ENCODE assay signal across 9 cellular contexts in the genomic region with DNA sequence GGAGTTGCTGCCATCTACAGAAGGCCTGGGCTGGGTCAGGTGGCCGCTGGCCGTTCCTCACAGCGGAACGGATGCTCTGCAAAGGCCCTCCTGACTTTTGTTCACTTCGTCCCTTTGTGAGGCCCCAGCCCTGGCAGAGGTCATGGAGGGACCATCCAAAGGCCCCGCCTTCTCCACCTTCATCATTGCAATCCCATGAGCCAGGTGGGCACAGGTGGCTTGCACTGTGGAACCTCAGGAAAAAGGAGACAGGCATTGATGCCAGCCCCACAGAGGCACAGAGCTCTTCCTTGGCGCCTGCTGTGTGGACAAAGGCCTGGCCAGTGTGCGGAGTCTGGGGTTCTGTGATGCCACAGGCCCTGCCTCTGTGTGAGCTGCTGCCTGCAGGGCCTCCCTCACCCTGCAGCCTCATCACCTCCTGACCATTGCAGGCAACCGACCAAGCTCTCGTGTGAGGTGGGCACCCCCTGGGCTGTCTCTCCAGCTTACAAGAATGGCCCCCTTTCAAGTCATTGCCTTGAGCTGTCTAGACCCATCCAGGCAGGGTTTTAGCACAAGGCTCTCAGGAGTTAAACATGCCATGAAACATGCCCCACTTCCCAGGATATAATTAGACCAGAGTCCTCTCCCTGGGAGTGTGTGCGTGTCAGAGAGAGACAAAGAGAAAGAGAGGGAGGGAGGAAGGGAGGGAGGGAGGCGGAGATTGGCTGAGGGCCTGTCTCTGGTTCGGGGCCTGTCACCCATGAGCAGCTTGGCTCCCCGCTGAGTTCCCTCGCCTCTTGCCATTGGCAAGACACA. TPM values are rescaled to one million over a fixed set of nuclear protein-coding genes. Genes with fewer than 3 reads are reported as not detected.
DNase-seq lines count a peak whose midpoint lies in the region; ATAC-seq, FAIRE-seq and TF ChIP-seq lines count a peak whose summit lies in the region.
"Had no signal": no experiment of that assay in that cellular context is flagged by ENCODE, and none has a peak within 500 bp of the region (broad histone marks: within the 10 kb centered on the region; RNA-seq: fewer than 3 reads in every experiment).

No MANE protein-coding gene starts in this region.

- H3K9me2 ChIP-seq in OCI-LY7 (ENCODE audit: insufficient read depth, low read length) = no peaks in the 10 kb centered on the region

- H3K9me3 ChIP-seq in HepG2 (ENCODE audit: low read length) (no peaks in the 10 kb centered on the region), OCI-LY7 (ENCODE audit: low read length) (no peaks in the 10 kb centered on the region)

- CTCF ChIA-PET in HepG2 (lab: Yijun Ruan, JAX; ENCODE audit: low intra/inter-chr PET ratio, low total read pairs) = interaction anchor here (1.3 to 1.5 kb wide), 3 partner anchors 29 to 48 kb away, joined by 4 read pairs; no protein-coding TSS in a partner anchor
- CTCF ChIA-PET in OCI-LY7 (lab: Charles Lee; ENCODE audit: unreplicated experiment) = no interaction called here

- TF ChIP-seq EP300 in HepG2 (IDR thresholded peaks at IDR 0.05; ENCODE audit: low read depth in 2 of 2, low read length in 2 of 2) (peak; percentile 17 to 30; a peak in 2 of 4 replicates), HepG2 (CRISPR knock-in tag; IDR thresholded peaks at IDR 0.05; ENCODE audit: borderline replicate concordance) (no peak; the same call in 1 of the 2 replicates)

- no peak for TF ChIP-seq RAD21 in HepG2 (CRISPR knock-in tag; IDR thresholded peaks at IDR 0.05)

- H2AFZ ChIP-seq in HepG2 (ENCODE audit: low read length) (peak overlapping the region; percentile 60), OCI-LY7 (ENCODE audit: low read length) (no peak overlapping the region)

- peak; percentile 77 for FAIRE-seq in HepG2 (lab: Jason Lieb, UNC)
- FAIRE-seq: colon had no signal

- WGBS in HepG2 (ENCODE audit: low lambda C conversion rate) = under 1% methylated on average over 15 of the region's 15 CpGs

- POLR2A ChIA-PET in HepG2 (lab: Yijun Ruan, JAX) = interaction anchor here (0.8 to 12.0 kb wide), 17 partner anchors 8 to 403 kb away, joined by 3 to 211 read pairs (median 12); a partner anchor contains a TSS
- POLR2A ChIA-PET in OCI-LY7 (lab: Charles Lee) = interaction anchor here (1.0 to 1.1 kb wide), 2 partner anchors 9 to 28 kb away, joined by 3 read pairs; no protein-coding TSS in a partner anchor

- H3K9ac ChIP-seq in HepG2 (ENCODE audit: insufficient read depth, low read depth, low read length) = peak overlapping the region; percentile 62

- DNase-seq in NCI-H2171 (lab: John Stamatoyannopoulos, UW) (peak; percentile 87), caudate nucleus (lab: John Stamatoyannopoulos, UW) (peak; percentile 24 to 96 (median 64)), HepG2 (ENCODE audit: low spot score) (peak; percentile 85), superior temporal gyrus (ENCODE audit: extremely low spot score) (peak; percentile 85), OCI-LY7 (ENCODE audit: low spot score) (no peak)
- DNase-seq in activated T-cell treated with anti-CD3 and anti-CD28 coated beads, Interleukin-2, amount 50 U/mL, for 48 hours = no peak

- peak in 1 of 2 experiments; percentile 59; a peak in 2 of 4 replicates for TF ChIP-seq POLR2A in HepG2 (IDR thresholded peaks at IDR 0.05; ENCODE audit: insufficient read depth in 1 of 2, low read depth in 2 of 2, low read length in 2 of 2)

- intact Hi-C loops in HepG2 (cut with micrococcal nuclease; ENCODE audit: unreplicated experiment) = loop anchor here (1.0 to 5.0 kb wide), 3 partner anchors 19 to 93 kb away; a partner anchor contains a TSS
- intact Hi-C loops in OCI-LY7 (cut with micrococcal nuclease; ENCODE audit: unreplicated experiment) = no loop called here

- H3K27ac ChIP-seq in C4-2B = peak overlapping the region; percentile 54
- H3K27ac ChIP-seq in caudate nucleus (ENCODE audit: low read depth, low read length) = peak overlapping the region; percentile 79
- H3K27ac ChIP-seq in HepG2 (ENCODE audit: extremely low read length, insufficient read depth, low read length) = peak overlapping the region; percentile 29
- H3K27ac ChIP-seq in OCI-LY7 (ENCODE audit: low read depth, low read length, poor library complexity, severe bottlenecking) = no peak overlapping the region

- H3K4me1 ChIP-seq in HepG2 (ENCODE audit: insufficient read depth, low read length) = peaks cover 52% of the 10 kb centered on the region
- no peaks in the 10 kb centered on the region for H3K4me1 ChIP-seq in OCI-LY7 (ENCODE audit: insufficient read depth, low read length, poor library complexity, severe bottlenecking)

- H3K4me3 ChIP-seq in HepG2 (replicated peaks in 1 of 3; ENCODE audit: insufficient read depth in 1 of 3, low read depth in 2 of 3, low read length in 3 of 3) = peak overlapping the region; percentile 41 to 73 (median 44)
- H3K4me3 ChIP-seq in OCI-LY7 (ENCODE audit: low read depth, low read length, poor library complexity, severe bottlenecking) = no peak overlapping the region

- in situ Hi-C loops in HepG2 (cut with HindIII; ENCODE audit: extremely low pct_ligation_motif_present, low pct_unique_long_range_greater_than_20kb) = no loop called here

- H3K36me3 ChIP-seq in HepG2 (replicated peaks in 1 of 2; ENCODE audit: control insufficient read depth in 1 of 2, insufficient read depth in 2 of 2, low read length in 2 of 2) (no peaks in the 10 kb centered on the region), OCI-LY7 (ENCODE audit: insufficient read depth, low read length) (no peaks in the 10 kb centered on the region)

- no TSS peak for BruUV-seq in HepG2 (replicated peaks; lab: Mats Ljungman, UMichigan)
- no TSS peak for BruUV-seq in OCI-LY7 (replicated peaks; lab: Mats Ljungman, UMichigan)

- H3K79me2 ChIP-seq in HepG2 (ENCODE audit: insufficient read depth, low read length) (no peaks in the 10 kb centered on the region), OCI-LY7 (ENCODE audit: insufficient read depth, low read depth, low read length) (no peaks in the 10 kb centered on the region)

- ATAC-seq in HepG2 = peak; percentile 83
- ATAC-seq in GM21515 (IDR thresholded peaks at IDR 0.05; ENCODE audit: unreplicated experiment) = no peak

- peak overlapping the region; percentile 97 for H3K4me2 ChIP-seq in HepG2 (ENCODE audit: low read depth, low read length)
- no peak overlapping the region for H3K4me2 ChIP-seq in OCI-LY7 (ENCODE audit: low read length)

- TF ChIP-seq CTCF in C4-2B (conservative IDR thresholded peaks at IDR 0.05) = no peak
- peak; percentile 10; the same call in 1 of the 2 replicates for TF ChIP-seq CTCF in HepG2 (CRISPR knock-in tag; IDR thresholded peaks at IDR 0.05)
- TF ChIP-seq CTCF in OCI-LY7 (conservative IDR thresholded peaks at IDR 0.05; ENCODE audit: low read length) = no peak

- H3K27me3 ChIP-seq in HepG2 (ENCODE audit: control insufficient read depth in 1 of 2, insufficient read depth in 2 of 2, low read length in 2 of 2) = no peaks in the 10 kb centered on the region

- H4K20me1 ChIP-seq in HepG2 (ENCODE audit: insufficient read depth, low read length) = no peaks in the 10 kb centered on the region
- H4K20me1 ChIP-seq in OCI-LY7 (ENCODE audit: insufficient read depth, low read length) = no peaks in the 10 kb centered on the region

TF ChIP-seq in HepG2, 621 proteins besides CTCF, POLR2A, EP300 and RAD21 (continues in another document):
- TF ChIP-seq, protein P1, sequence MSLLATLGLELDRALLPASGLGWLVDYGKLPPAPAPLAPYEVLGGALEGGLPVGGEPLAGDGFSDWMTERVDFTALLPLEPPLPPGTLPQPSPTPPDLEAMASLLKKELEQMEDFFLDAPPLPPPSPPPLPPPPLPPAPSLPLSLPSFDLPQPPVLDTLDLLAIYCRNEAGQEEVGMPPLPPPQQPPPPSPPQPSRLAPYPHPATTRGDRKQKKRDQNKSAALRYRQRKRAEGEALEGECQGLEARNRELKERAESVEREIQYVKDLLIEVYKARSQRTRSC (CRISPR knock-in tag; IDR thresholded peaks at IDR 0.05; ENCODE audit: low read depth) = peak; percentile 61; the same call in 1 of the 2 replicates
- TF ChIP-seq THAP11 (CRISPR knock-in tag; IDR thresholded peaks at IDR 0.05) (no peak; the same call in 1 of the 2 replicates), TP53 (CRISPR knock-in tag; conservative IDR thresholded peaks at IDR 0.05) (no peak; the same call in 1 of the 2 replicates), ZNF292 (CRISPR knock-in tag; IDR thresholded peaks at IDR 0.05; ENCODE audit: borderline replicate concordance, low read depth) (peak; percentile 91), ISL2 (CRISPR knock-in tag; IDR thresholded peaks at IDR 0.05) (no peak)

RNA-seq across cellular contexts. Expression of a gene that starts 19.3 kb away (rescaled TPM):
- 232 and 319 TPM in 2 replicates for total RNA-seq in HepG2 (2016; rRNA removed; fragmentation: Illumina TruSeq; extraction: Trizol)
- 103 and 116 TPM in 2 replicates for total RNA-seq in HepG2 (2016; cell fraction: cytosol; rRNA removed; fragmentation: Illumina TruSeq; extraction: Trizol; ENCODE audit: low read depth)
- total RNA-seq in HepG2 (2016; cell fraction: insoluble cytoplasmic fraction; rRNA removed; fragmentation: Illumina TruSeq; extraction: Trizol) = 208 and 321 TPM in 2 replicates
- 196 and 209 TPM in 2 replicates for total RNA-seq in HepG2 (2016; cell fraction: membrane; rRNA removed; fragmentation: Illumina TruSeq; extraction: Trizol)
- 367 and 382 TPM in 2 replicates for total RNA-seq in HepG2 (2016; cell fraction: nucleus; rRNA removed; fragmentation: Illumina TruSeq; extraction: Trizol)
- polyA plus RNA-seq in HepG2 (2011; rRNA removed) = 173 and 197 TPM in 2 replicates
- polyA plus RNA-seq in HepG2 (2011; cell fraction: cytosol; rRNA removed) = 81.6 and 128 TPM in 2 replicates
- 363 and 589 TPM in 2 replicates for polyA plus RNA-seq in HepG2 (2011; cell fraction: nucleus; rRNA removed)
- 58.7 and 87.8 TPM in 2 replicates for polyA plus RNA-seq in HepG2 (2012)
- polyA plus RNA-seq in HepG2 (2016; cell fraction: cytosol; fragmentation: Illumina TruSeq; extraction: Trizol; ENCODE audit: low read depth) = 21.2 and 21.7 TPM in 2 replicates
- polyA plus RNA-seq in HepG2 (2016; cell fraction: insoluble cytoplasmic fraction; fragmentation: Illumina TruSeq; extraction: Trizol; ENCODE audit: low read depth) = 160 and 187 TPM in 2 replicates
- 41.5 and 42.6 TPM in 2 replicates for polyA plus RNA-seq in HepG2 (2016; cell fraction: membrane; fragmentation: Illumina TruSeq; extraction: Trizol; ENCODE audit: low read depth)
- polyA plus RNA-seq in HepG2 (2016; cell fraction: nucleus; fragmentation: Illumina TruSeq; extraction: Trizol; ENCODE audit: insufficient read depth, low read depth) = 546 and 548 TPM in 2 replicates
- polyA minus RNA-seq in HepG2 (2011; rRNA and poly(A)+ RNA removed; ENCODE audit: low replicate concordance) = 421 and 666 TPM in 2 replicates
- 80.5 and 103 TPM in 2 replicates for polyA minus RNA-seq in HepG2 (2011; cell fraction: cytosol; rRNA and poly(A)+ RNA removed)
- polyA minus RNA-seq in HepG2 (2011; cell fraction: nucleus; rRNA and poly(A)+ RNA removed) = 421 and 559 TPM in 2 replicates
- 100 and 109 TPM in 2 replicates for total RNA-seq in OCI-LY7 (2014; rRNA removed; shearing (Covaris generic))
- total RNA-seq in OCI-LY7 (2022) = 37.0 and 43.6 TPM in 2 replicates

Comparison
In these comparisons a context has a peak if more than half of its experiments do, and no peak if none do; other contexts are left out.
1. DNase-seq: peak in NCI-H2171 (single experiment), caudate nucleus (61 of 61), HepG2 (single experiment) and superior temporal gyrus (single experiment); none in activated T-cell treated with anti-CD3 and anti-CD28 coated beads, Interleukin-2, amount 50 U/mL, for 48 hours (0 of 2) and OCI-LY7 (single experiment).